In genomic region chr19:15556634-15557181, GRCh38 we compare ENCODE assay signal across 1 cellular context.
TF ChIP-seq lines count a peak whose summit lies in the region.

No MANE protein-coding gene starts in this region.

TF ChIP-seq in GM12878, 131 proteins besides CTCF, POLR2A, EP300 and RAD21:
- TF ChIP-seq ZNF687 (IDR thresholded peaks at IDR 0.05) (no peak), E2F4 (IDR thresholded peaks at IDR 0.05; ENCODE audit: low read depth, low read length) (0 out of 2 replicates have a peak, but pooled peaks have one; percentile 51), HDGF (IDR thresholded peaks at IDR 0.05) (0 out of 2 replicates have a peak, but pooled peaks have one; percentile 54), NR2C2 (IDR thresholded peaks at IDR 0.05; ENCODE audit: borderline replicate concordance, control insufficient read depth, insufficient read length, low read depth) (no peak), ZNF274 (IDR thresholded peaks at IDR 0.05; ENCODE audit: insufficient read depth, insufficient read length) (no peak)
